ENCODE assay signal across 1 cellular context in the genomic region with DNA sequence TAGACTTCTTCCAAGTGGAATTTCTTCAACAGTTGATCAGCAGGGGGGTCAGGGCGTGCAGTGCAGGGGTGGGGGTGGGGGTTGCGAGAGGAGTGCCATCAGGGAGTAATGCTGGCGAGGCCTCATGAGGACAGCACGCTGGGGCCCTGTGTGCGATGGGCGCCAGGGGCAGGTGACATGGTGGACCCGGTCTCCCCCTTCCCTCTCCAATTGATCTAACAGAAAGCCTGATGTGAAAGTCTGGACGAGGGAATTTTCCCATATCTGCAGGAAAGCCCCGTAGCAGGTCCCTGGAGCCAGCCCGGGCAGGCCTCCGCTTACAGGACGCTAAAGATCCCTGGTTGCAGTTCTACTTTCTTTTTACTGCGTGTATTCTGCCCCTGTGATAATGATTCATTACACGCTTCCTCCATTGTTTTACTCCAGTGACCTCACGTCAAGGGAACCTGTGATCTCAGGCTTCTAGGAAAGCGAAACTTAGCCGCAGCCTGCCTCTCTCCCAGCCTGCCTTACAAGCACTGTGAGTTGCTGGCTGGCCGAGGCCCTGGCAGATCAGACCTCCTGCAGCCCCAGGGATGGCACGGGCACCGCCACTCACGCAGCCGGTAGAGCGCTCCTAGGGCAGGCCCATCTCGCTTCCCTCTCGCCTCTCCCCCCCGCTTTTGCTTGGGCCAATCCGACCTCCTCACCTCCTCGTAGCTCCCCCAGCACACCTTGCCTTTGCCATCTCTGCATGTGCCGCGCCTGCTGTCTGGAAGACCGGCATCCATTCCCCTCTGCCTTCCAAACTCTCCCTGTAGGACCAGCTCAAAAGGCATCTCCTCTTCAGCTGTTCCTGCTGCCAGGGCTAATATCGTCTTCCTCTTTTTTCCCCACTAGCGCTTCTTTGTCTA.
TF ChIP-seq lines count a peak whose summit lies in the region.

No MANE protein-coding gene starts in this region.

TF ChIP-seq in IMR-90, 13 proteins besides CTCF, POLR2A, EP300 and RAD21:
- TF ChIP-seq RFX5 (IDR thresholded peaks at IDR 0.05; ENCODE audit: low read depth, low read length): no peak
- no peak for TF ChIP-seq MAZ (IDR thresholded peaks at IDR 0.05; ENCODE audit: borderline replicate concordance, low read depth, low read length)
- TF ChIP-seq, protein P1, sequence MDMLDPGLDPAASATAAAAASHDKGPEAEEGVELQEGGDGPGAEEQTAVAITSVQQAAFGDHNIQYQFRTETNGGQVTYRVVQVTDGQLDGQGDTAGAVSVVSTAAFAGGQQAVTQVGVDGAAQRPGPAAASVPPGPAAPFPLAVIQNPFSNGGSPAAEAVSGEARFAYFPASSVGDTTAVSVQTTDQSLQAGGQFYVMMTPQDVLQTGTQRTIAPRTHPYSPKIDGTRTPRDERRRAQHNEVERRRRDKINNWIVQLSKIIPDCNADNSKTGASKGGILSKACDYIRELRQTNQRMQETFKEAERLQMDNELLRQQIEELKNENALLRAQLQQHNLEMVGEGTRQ (IDR thresholded peaks at IDR 0.05; ENCODE audit: low read depth, low read length): no peak
- no peak for TF ChIP-seq BHLHE40 (IDR thresholded peaks at IDR 0.05; ENCODE audit: low read depth, low read length)
- no peak for TF ChIP-seq MXI1 (IDR thresholded peaks at IDR 0.05; ENCODE audit: borderline replicate concordance, low read depth, low read length)
- TF ChIP-seq MAFK (IDR thresholded peaks at IDR 0.05; ENCODE audit: low read depth, low read length): no peak
- no peak for TF ChIP-seq NFE2L2 (IDR thresholded peaks at IDR 0.05; ENCODE audit: low read depth, low read length)
- TF ChIP-seq CEBPB (IDR thresholded peaks at IDR 0.05; ENCODE audit: low read depth, low read length): no peak
- TF ChIP-seq, protein P2, sequence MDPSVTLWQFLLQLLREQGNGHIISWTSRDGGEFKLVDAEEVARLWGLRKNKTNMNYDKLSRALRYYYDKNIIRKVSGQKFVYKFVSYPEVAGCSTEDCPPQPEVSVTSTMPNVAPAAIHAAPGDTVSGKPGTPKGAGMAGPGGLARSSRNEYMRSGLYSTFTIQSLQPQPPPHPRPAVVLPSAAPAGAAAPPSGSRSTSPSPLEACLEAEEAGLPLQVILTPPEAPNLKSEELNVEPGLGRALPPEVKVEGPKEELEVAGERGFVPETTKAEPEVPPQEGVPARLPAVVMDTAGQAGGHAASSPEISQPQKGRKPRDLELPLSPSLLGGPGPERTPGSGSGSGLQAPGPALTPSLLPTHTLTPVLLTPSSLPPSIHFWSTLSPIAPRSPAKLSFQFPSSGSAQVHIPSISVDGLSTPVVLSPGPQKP (IDR thresholded peaks at IDR 0.05; ENCODE audit: borderline replicate concordance, low read depth, low read length): no peak
- no peak for TF ChIP-seq SMC3 (IDR thresholded peaks at IDR 0.05; ENCODE audit: low read depth, low read length)
- TF ChIP-seq CHD1 (IDR thresholded peaks at IDR 0.05; ENCODE audit: low read depth, low read length): no peak
- TF ChIP-seq FOS (IDR thresholded peaks at IDR 0.05; ENCODE audit: low read depth, low read length): no peak
